In the genomic region with DNA sequence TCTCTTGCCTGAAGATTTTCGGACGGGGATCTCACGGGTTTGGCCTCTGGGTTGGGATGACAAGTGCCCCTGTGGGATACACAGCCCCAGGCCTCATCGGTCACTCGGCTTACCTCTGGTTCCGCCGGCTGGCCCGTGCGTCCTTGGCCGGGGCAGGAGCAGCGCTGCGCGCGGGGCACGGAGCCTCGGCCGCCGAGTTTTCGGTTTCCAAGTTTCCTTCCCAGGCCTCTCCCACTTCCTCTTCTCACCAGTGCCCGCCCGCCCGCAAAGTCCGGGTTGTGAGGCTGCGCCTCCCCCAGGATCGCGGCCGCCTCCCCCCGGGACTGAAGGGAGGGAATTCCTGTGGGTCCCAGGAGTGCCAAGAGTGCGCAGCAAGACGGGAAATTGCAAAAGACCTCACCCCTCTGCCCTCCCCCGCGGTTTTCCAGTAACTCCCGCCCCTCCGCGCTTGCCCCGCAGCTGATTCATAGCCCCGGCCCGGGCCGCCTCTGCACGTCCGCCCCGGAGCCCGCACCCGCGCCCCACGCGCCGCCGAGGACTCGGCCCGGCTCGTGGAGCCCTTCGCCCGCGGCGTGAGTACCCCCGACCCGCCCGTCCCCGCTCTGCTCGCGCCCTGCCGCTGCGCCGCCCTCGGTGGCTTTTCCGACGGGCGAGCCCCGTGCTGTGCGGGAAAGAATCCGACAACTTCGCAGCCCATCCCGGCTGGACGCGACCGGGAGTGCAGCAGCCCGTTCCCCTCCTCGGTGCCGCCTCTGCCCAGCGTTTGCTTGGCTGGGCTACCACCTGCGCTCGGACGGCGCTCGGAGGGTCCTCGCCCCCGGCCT, we compare ENCODE assay signal across 8 cellular contexts. TPM values are rescaled to one million over a fixed set of nuclear protein-coding genes. Genes with fewer than 3 reads are reported as not detected.
DNase-seq lines count a peak whose midpoint lies in the region; ATAC-seq, FAIRE-seq and TF ChIP-seq lines count a peak whose summit lies in the region.

A gene (plus strand): TSS at position 458 of the 824 bp plus-strand sequence. CDS start 23,033 bp downstream, outside the sequence.

- H3K9me2 ChIP-seq in hepatocyte (replicated peaks; ENCODE audit: insufficient read depth) = no peaks in the 10 kb centered on the region

- H3K4me1 ChIP-seq in K562 (replicated peaks in 1 of 2; ENCODE audit: control insufficient read depth in 2 of 2, insufficient read depth in 2 of 2, low read length in 2 of 2) (peaks cover 0 to 11% of the 10 kb centered on the region in 2 experiments; a peak in 2 of 5 replicates), hepatocyte (ENCODE audit: insufficient read depth) (no peaks in the 10 kb centered on the region)

- H4K20me1 ChIP-seq in K562 (replicated peaks; ENCODE audit: control insufficient read depth, insufficient read depth, low read length) = no peaks in the 10 kb centered on the region
- H4K20me1 ChIP-seq in hepatocyte (ENCODE audit: insufficient read depth, poor library complexity, severe bottlenecking) = no peaks in the 10 kb centered on the region

- BruUV-seq in Calu3 (replicated peaks; lab: Mats Ljungman, UMichigan) (no TSS peak), K562 (replicated peaks; lab: Mats Ljungman, UMichigan) (TSS peak; percentile 73)

- 11% methylated on average over 85 of the region's 88 CpGs for WGBS in K562 (ENCODE audit: insufficient coverage, low coverage, missing lambda C conversion rate)
- 1% methylated on average over 77 of the region's 88 CpGs for WGBS in hepatocyte (ENCODE audit: low lambda C conversion rate, missing lambda C conversion rate)

- H3K4me2 ChIP-seq in K562 (ENCODE audit: insufficient read depth, low read length) (peak within 1 kb of the TSS; percentile 71), hepatocyte (peak within 1 kb of the TSS; percentile 85)

- TF ChIP-seq EP300 in K562 (IDR thresholded peaks at IDR 0.05; ENCODE audit: low read length) = no peak

- H3K9me3 Mint-ChIP-seq in Calu3 (ENCODE audit: low read depth, unreplicated experiment) (no peaks in the 10 kb centered on the region), progenitor cell of endocrine pancreas (ENCODE audit: low read depth) (peaks cover 3% of the 10 kb centered on the region)

- H3K4me3 Mint-ChIP-seq in Calu3 (ENCODE audit: low read depth, unreplicated experiment) = peak within 1 kb of the TSS; percentile 89
- H3K4me3 Mint-ChIP-seq in progenitor cell of endocrine pancreas (ENCODE audit: low read depth) = peak within 1 kb of the TSS; percentile 80

- peak within 1 kb of the TSS; percentile 45 to 79; a peak in 3 of 4 replicates for H3K9ac ChIP-seq in K562 (ENCODE audit: insufficient read depth in 1 of 2, low read depth in 2 of 2, low read length in 2 of 2)

- H3K27ac ChIP-seq in K562 (ENCODE audit: extremely low read depth, low read depth, low read length) = no peak within 1 kb of the TSS; the same call in 2 of the 3 replicates
- H3K27ac ChIP-seq in hepatocyte = peak within 1 kb of the TSS; percentile 94

- peak; percentile 68 for ATAC-seq in K562
- no peak for ATAC-seq in GM18868 (IDR thresholded peaks at IDR 0.05; ENCODE audit: unreplicated experiment)
- ATAC-seq in HG02973 (IDR thresholded peaks at IDR 0.05; ENCODE audit: unreplicated experiment) = no peak

- peak; percentile 12 for TF ChIP-seq CTCF in Calu3 (IDR thresholded peaks at IDR 0.05; ENCODE audit: unreplicated experiment)
- no peak for TF ChIP-seq CTCF in K562 (IDR thresholded peaks at IDR 0.05 in 2 of 3, conservative IDR thresholded peaks at IDR 0.05 in 1 of 3; ENCODE audit: insufficient read depth in 2 of 3, low read depth in 1 of 3, low read length in 3 of 3)
- TF ChIP-seq CTCF in hepatocyte (IDR thresholded peaks at IDR 0.05; ENCODE audit: poor library complexity) = no peak
- TF ChIP-seq CTCF in progenitor cell of endocrine pancreas (IDR thresholded peaks at IDR 0.05; ENCODE audit: unreplicated experiment) = no peak

- POLR2A ChIA-PET in K562 (lab: Yijun Ruan, JAX) = interaction anchor here (1.1 to 1.5 kb wide), 2 partner anchors 13 to 46 kb away, joined by 3 to 4 read pairs; no protein-coding TSS in a partner anchor

- TF ChIP-seq RAD21 in K562 (CRISPR knock-in tag; conservative IDR thresholded peaks at IDR 0.05 in 1 of 2, IDR thresholded peaks at IDR 0.05 in 1 of 2) = no peak

- H2AFZ ChIP-seq in K562 (ENCODE audit: low read depth, low read length) (peak within 1 kb of the TSS; percentile 81), hepatocyte (peak within 1 kb of the TSS; percentile 93)

- peaks cover 18 to 22% of the 10 kb centered on the region in 2 experiments for H3K27me3 ChIP-seq in K562 (ENCODE audit: control insufficient read depth in 2 of 2, insufficient read depth in 2 of 2, low read length in 2 of 2)
- peaks cover 18% of the 10 kb centered on the region for H3K27me3 ChIP-seq in hepatocyte

- H3K36me3 Mint-ChIP-seq in Calu3 (ENCODE audit: insufficient read depth, unreplicated experiment) (peaks cover 51% of the 10 kb centered on the region), progenitor cell of endocrine pancreas (ENCODE audit: insufficient read depth) (no peaks in the 10 kb centered on the region)

- H3K4me3 ChIP-seq in K562 = peak within 1 kb of the TSS; percentile 40
- H3K4me3 ChIP-seq in hepatocyte = peak within 1 kb of the TSS; percentile 96

- H3K27ac Mint-ChIP-seq in Calu3 (ENCODE audit: unreplicated experiment) = peak within 1 kb of the TSS; percentile 94
- peak within 1 kb of the TSS; percentile 79 for H3K27ac Mint-ChIP-seq in progenitor cell of endocrine pancreas

- no peak for TF ChIP-seq POLR2A in K562 (conservative IDR thresholded peaks at IDR 0.05)

- H3K36me3 ChIP-seq in K562 (ENCODE audit: control insufficient read depth, insufficient read depth, low read length) (no peaks in the 10 kb centered on the region), hepatocyte (replicated peaks; ENCODE audit: insufficient read depth, low read depth) (no peaks in the 10 kb centered on the region)

- intact Hi-C loops in Calu3 (cut with micrococcal nuclease; ENCODE audit: unreplicated experiment) = loop anchor here (5.0 kb wide), 2 partner anchors 77 to 577 kb away; a partner anchor contains a TSS
- intact Hi-C loops in K562 (cut with micrococcal nuclease) = loop anchor here (5.0 to 10.0 kb wide), 2 partner anchors 77 to 229 kb away; a partner anchor contains a TSS

- no peaks in the 10 kb centered on the region for H3K9me1 ChIP-seq in K562 (ENCODE audit: control insufficient read depth, insufficient read depth, low read length)

- CTCF ChIA-PET in Calu3 (lab: Charles Lee) = no interaction called here
- CTCF ChIA-PET in K562 (lab: Yijun Ruan, JAX; ENCODE audit: low intra/inter-chr PET ratio) = no interaction called here

- H3K9me3 ChIP-seq in K562 (replicated peaks; ENCODE audit: control insufficient read depth, insufficient read depth, low read depth, low read length) (no peaks in the 10 kb centered on the region), hepatocyte (ENCODE audit: low read depth) (no peaks in the 10 kb centered on the region)

- H3K79me2 ChIP-seq in K562 (ENCODE audit: control insufficient read depth, insufficient read depth, low read length) (no peaks in the 10 kb centered on the region), hepatocyte (peaks cover 37% of the 10 kb centered on the region)

- H3K4me1 Mint-ChIP-seq in Calu3 (ENCODE audit: low read depth, unreplicated experiment) (peaks cover 26% of the 10 kb centered on the region), progenitor cell of endocrine pancreas (ENCODE audit: low read depth) (peaks cover 1% of the 10 kb centered on the region)

- FAIRE-seq in K562 (lab: Jason Lieb, UNC) = no peak

- in situ Hi-C loops in K562 (cut with MboI) = no loop called here

- peak; percentile 93 for DNase-seq in Calu3
- DNase-seq in M059J (ENCODE audit: low read depth) = peak; percentile 92
- peak; percentile 14 to 47 (median 31) for DNase-seq in K562 (ENCODE audit: extremely low read depth in 1 of 4, low spot score in 3 of 4)
- peak; percentile 89 for DNase-seq in hepatocyte (ENCODE audit: low spot score)
- DNase-seq in progenitor cell of endocrine pancreas (ENCODE audit: low spot score, unreplicated experiment) = peak; percentile 32
- no peak for DNase-seq in DMS153 treated with DMSO at 0.1 percent for 48 hours (lab: John Stamatoyannopoulos, UW; ENCODE audit: unreplicated experiment)

- H3K27me3 Mint-ChIP-seq in Calu3 (ENCODE audit: unreplicated experiment) (no peaks in the 10 kb centered on the region), progenitor cell of endocrine pancreas (peaks cover 58% of the 10 kb centered on the region)

TF ChIP-seq in K562, 482 proteins besides CTCF, POLR2A, EP300 and RAD21 (continues in another document):
- TF ChIP-seq ZNF764 (CRISPR knock-in tag; IDR thresholded peaks at IDR 0.05; ENCODE audit: low read depth) = no peak
- TF ChIP-seq ELF1 (tag; IDR thresholded peaks at IDR 0.05) = 0 out of 2 replicates have a peak, but pooled peaks have one; percentile 33
- peak; percentile 47 for TF ChIP-seq RBFOX2 (IDR thresholded peaks at IDR 0.05; ENCODE audit: low read depth, low read length)
- TF ChIP-seq ZBTB7A (IDR thresholded peaks at IDR 0.05; ENCODE audit: borderline replicate concordance, control insufficient read depth, low read depth, low read length) = peak; percentile 44; the same call in 1 of the 2 replicates
- TF ChIP-seq ZNF197 (CRISPR knock-in tag; IDR thresholded peaks at IDR 0.05; ENCODE audit: low read depth) = no peak
- peak; percentile 39 to 41; a peak in 2 of 4 replicates for TF ChIP-seq NRF1 (conservative IDR thresholded peaks at IDR 0.05 in 1 of 2, IDR thresholded peaks at IDR 0.05 in 1 of 2)

RNA-seq across cellular contexts. Expression of the gene that starts here (rescaled TPM):
- total RNA-seq in Calu3 (2022) (59.8 and 76.4 TPM in 2 replicates), K562 (2014; rRNA removed) (0.18 and 0.24 TPM in 2 replicates), K562 (2014; rRNA removed; fragmentation: Illumina TruSeq; extraction: Trizol) (0.69 and 0.83 TPM in 2 replicates), K562 (2015; rRNA removed; fragmentation: Illumina TruSeq; extraction: Trizol) (0.94 and 1.1 TPM in 2 replicates), K562 (2021) (0.92 and 1.2 TPM in 2 replicates), hepatocyte (17.6 and 19.4 TPM in 2 replicates), progenitor cell of endocrine pancreas (0.19 and 0.82 TPM in 2 replicates)
- 7.7 and 21.3 TPM in 2 replicates for total RNA-seq in M059J (2014; rRNA removed; shearing (Covaris generic))
- 1.5 TPM in 2 replicates for total RNA-seq in K562 (2011; cell fraction: chromatin; rRNA removed; ENCODE audit: low replicate concordance)
- 0.13 and 0.67 TPM in 2 replicates for total RNA-seq in K562 (2011; cell fraction: nucleolus; rRNA removed)
- total RNA-seq in K562 (2011; cell fraction: nucleoplasm; rRNA removed) = 1.6 TPM in 2 replicates
- polyA plus RNA-seq in K562 (2011; rRNA removed) (0.14 and 1.7 TPM in 2 replicates), K562 (2014; fragmentation: Illumina TruSeq; extraction: Trizol) (1.5 and 1.7 TPM in 2 replicates), K562 (2014; fragmentation: Nextera tagmentation; extraction: Ambion mirVana) (under 1 TPM; 0.28 to 0.34 TPM), K562 (2014; rRNA removed) (0.53 and 1.1 TPM in 2 replicates), hepatocyte (13.2 and 15.1 TPM in 2 replicates)
- polyA plus RNA-seq in K562 (2011; cell fraction: cytosol; rRNA removed) = 0.10 and 0.70 TPM in 2 replicates
- polyA plus RNA-seq in K562 (2011; cell fraction: nucleus; rRNA removed) = 0.18 and 1.4 TPM in 2 replicates
- 2.3 and 3.3 TPM in 2 replicates for polyA plus RNA-seq in K562 (2012)
- 0.24 and 1.3 TPM in 2 replicates for polyA minus RNA-seq in K562 (2011; rRNA and poly(A)+ RNA removed)
- polyA minus RNA-seq in K562 (2011; cell fraction: cytosol; rRNA and poly(A)+ RNA removed) = 0.46 and 1.2 TPM in 2 replicates
- 0.44 and 0.81 TPM in 2 replicates for polyA minus RNA-seq in K562 (2011; cell fraction: nucleus; rRNA and poly(A)+ RNA removed)

Comparison
In these comparisons a context has a peak if more than half of its experiments do, and no peak if none do; other contexts are left out.
1. Peak in DNase-seq in progenitor cell of endocrine pancreas; RNA of the gene not detected or under 1 TPM.